9 cellular contexts compared by ENCODE assay signal in the genomic region with DNA sequence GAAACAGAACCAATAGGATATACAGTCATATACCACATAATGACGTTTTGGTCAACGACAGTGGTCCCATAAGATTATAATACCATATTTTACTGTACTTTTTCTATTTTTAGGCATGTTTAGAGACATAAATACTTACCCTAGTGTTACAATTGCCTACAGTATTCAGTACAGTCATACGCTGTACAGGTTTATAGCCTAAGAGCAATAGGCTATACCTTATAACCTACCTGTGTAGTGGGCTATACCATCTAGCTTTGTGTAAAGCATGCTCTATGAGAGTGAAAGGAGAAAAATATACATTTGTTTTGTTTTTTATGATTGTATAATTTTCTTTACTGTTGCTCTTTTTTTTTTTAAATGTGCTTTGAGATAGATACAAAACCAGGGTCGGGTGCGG. TPM values are rescaled to one million over a fixed set of nuclear protein-coding genes. Genes with fewer than 3 reads are reported as not detected.
"Had no signal": no experiment of that assay in that cellular context is flagged by ENCODE, and none has a peak within 500 bp of the region (broad histone marks: within the 10 kb centered on the region; RNA-seq: fewer than 3 reads in every experiment).

No MANE protein-coding gene starts in this region.

- H3K4me3 Mint-ChIP-seq: GM23338, H9 had no signal

- H3K4me2 ChIP-seq: GM23338 had no signal

- H3K4me1 Mint-ChIP-seq: H9 had no signal

- ATAC-seq: GM23338, K562 had no signal

- FAIRE-seq: H1, H54, K562 had no signal

- H3K27ac Mint-ChIP-seq: GM23338, H9 had no signal

- H3K4me3 ChIP-seq: GM23338, K562 had no signal

- DNase-seq: H9, HCEC 1CT, IMR-90, KG1 had no signal

- H2AFZ ChIP-seq: GM23338 had no signal

RNA-seq across cellular contexts. Expression of a gene that starts 52.0 kb away (rescaled TPM):
- total RNA-seq: HT1080, IMR-90, K562 had no signal
